Comparison of ENCODE assay signal across 21 cellular contexts in the genomic region with DNA sequence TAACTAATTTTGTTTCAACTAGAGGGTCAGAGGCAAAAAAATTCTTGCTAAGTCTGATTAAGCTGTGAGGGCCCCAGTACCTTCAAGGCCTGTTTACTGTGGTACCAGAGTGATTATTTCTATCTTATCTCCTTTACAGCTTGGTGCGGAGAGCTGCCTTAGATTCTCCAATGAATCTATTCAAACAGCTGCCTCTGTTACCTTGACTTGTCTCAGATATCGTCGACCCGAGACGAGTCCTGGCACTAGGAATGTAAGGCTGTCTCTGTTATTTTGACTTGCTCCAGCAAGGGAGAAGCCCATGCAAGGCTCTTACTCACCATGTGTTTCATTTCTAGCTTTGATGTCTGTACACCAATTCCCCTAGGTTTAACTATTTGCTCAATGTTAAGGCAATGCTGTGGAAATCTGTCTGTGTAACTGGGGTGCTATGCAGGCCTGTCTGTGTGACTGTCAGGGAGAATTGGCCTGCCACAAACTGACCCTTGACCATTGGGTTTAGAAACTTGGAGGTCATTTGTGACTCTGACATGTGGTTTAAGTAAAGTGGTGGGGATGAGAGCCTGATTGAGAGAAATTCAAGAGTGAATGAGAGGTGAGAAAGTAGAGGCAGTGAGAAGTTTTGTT. TPM values are rescaled to one million over a fixed set of nuclear protein-coding genes. Genes with fewer than 3 reads are reported as not detected.
DNase-seq lines count a peak whose midpoint lies in the region; ATAC-seq and TF ChIP-seq lines count a peak whose summit lies in the region.
"Had no signal": no experiment of that assay in that cellular context is flagged by ENCODE, and none has a peak within 500 bp of the region (broad histone marks: within the 10 kb centered on the region; RNA-seq: fewer than 3 reads in every experiment).

No MANE protein-coding gene starts in this region.

- H3K36me3 ChIP-seq in Caco-2 (ENCODE audit: control insufficient read depth, insufficient read depth, low read length) (no peaks in the 10 kb centered on the region), adrenal gland (replicated peaks in 1 of 2) (no peaks in the 10 kb centered on the region), hepatocyte (replicated peaks; ENCODE audit: insufficient read depth, low read depth) (no peaks in the 10 kb centered on the region), parathyroid adenoma (ENCODE audit: control insufficient read depth, insufficient read depth, low read length) (no peaks in the 10 kb centered on the region), esophagus muscularis mucosa (no peaks in the 10 kb centered on the region)

- intact Hi-C loops in Caco-2 (cut with micrococcal nuclease; ENCODE audit: unreplicated experiment) = loop anchor here (1.0 kb wide), 1 partner anchor 14 kb away; a partner anchor contains a TSS
- intact Hi-C loops in adrenal gland (cut with DNase I) = no loop called here
- intact Hi-C loops in esophagus muscularis mucosa (cut with DNase I) = no loop called here

- POLR2A ChIA-PET in Caco-2 (lab: Charles Lee) = interaction anchor here (0.6 kb wide), 1 partner anchor 12 kb away, joined by 8 read pairs; a partner anchor contains a TSS

- H3K79me2 ChIP-seq in hepatocyte (no peaks in the 10 kb centered on the region), parathyroid adenoma (no peaks in the 10 kb centered on the region)

- no TSS peak for BruUV-seq in Caco-2 (replicated peaks; lab: Mats Ljungman, UMichigan)

- H3K4me1 Mint-ChIP-seq in Caco-2 (ENCODE audit: low read depth, unreplicated experiment) = peaks cover 24% of the 10 kb centered on the region
- H3K4me1 Mint-ChIP-seq: H9 had no signal

- H3K4me3 ChIP-seq in Caco-2 (ENCODE audit: low read depth, low read length) (no peak overlapping the region), adrenal gland (no peak overlapping the region), hepatocyte (no peak overlapping the region), parathyroid adenoma (ENCODE audit: low read depth, low read length) (peak overlapping the region; percentile 14), esophagus muscularis mucosa (no peak overlapping the region)
- H3K4me3 ChIP-seq: GM23248 had no signal

- peaks cover 50% of the 10 kb centered on the region for H3K4me1 ChIP-seq in Caco-2
- H3K4me1 ChIP-seq in adrenal gland (replicated peaks in 1 of 2) = peaks cover 0 to 6% of the 10 kb centered on the region in 2 donors
- peaks cover 12% of the 10 kb centered on the region for H3K4me1 ChIP-seq in hepatocyte (ENCODE audit: insufficient read depth)
- H3K4me1 ChIP-seq in parathyroid adenoma = peaks cover 10% of the 10 kb centered on the region
- no peaks in the 10 kb centered on the region for H3K4me1 ChIP-seq in esophagus muscularis mucosa

- H4K20me1 ChIP-seq in hepatocyte (ENCODE audit: insufficient read depth, poor library complexity, severe bottlenecking) = no peaks in the 10 kb centered on the region

- H3K27ac ChIP-seq in adrenal gland (peak overlapping the region in 2 of 5 donors; percentile 17 to 32), hepatocyte (peak overlapping the region; percentile 8), parathyroid adenoma (peak overlapping the region; percentile 67), esophagus muscularis mucosa (replicated peaks in 1 of 4) (no peak overlapping the region)
- H3K27ac ChIP-seq: C4-2B, GM23248 had no signal

- H3K4me2 ChIP-seq in hepatocyte (peak overlapping the region; percentile 2), parathyroid adenoma (ENCODE audit: low read length) (peak overlapping the region; percentile 49)
- H3K4me2 ChIP-seq: SK-N-SH had no signal

- no peak for TF ChIP-seq CTCF in Caco-2 (IDR thresholded peaks at IDR 0.05; ENCODE audit: insufficient read depth in 1 of 2, low read depth in 1 of 2, low read length in 1 of 2, severe bottlenecking in 1 of 2, unreplicated experiment in 1 of 2)
- no peak for TF ChIP-seq CTCF in adrenal gland (IDR thresholded peaks at IDR 0.05)
- no peak for TF ChIP-seq CTCF in hepatocyte (IDR thresholded peaks at IDR 0.05; ENCODE audit: poor library complexity)
- TF ChIP-seq CTCF in parathyroid adenoma (IDR thresholded peaks at IDR 0.05) = no peak
- TF ChIP-seq CTCF in esophagus muscularis mucosa (IDR thresholded peaks at IDR 0.05) = no peak

- peak overlapping the region; percentile 39 for H3K27ac Mint-ChIP-seq in Caco-2 (ENCODE audit: unreplicated experiment)
- H3K27ac Mint-ChIP-seq: HFFc6 had no signal

- CTCF ChIA-PET in Caco-2 (lab: Charles Lee) = interaction anchor here (0.6 to 1.1 kb wide), 4 partner anchors 13 to 739 kb away, joined by 3 to 8 read pairs (median 4); a partner anchor contains a TSS

- H3K9me3 Mint-ChIP-seq in Caco-2 (ENCODE audit: unreplicated experiment) = no peaks in the 10 kb centered on the region
- H3K9me3 Mint-ChIP-seq: H9, HFFc6 had no signal

- no peaks in the 10 kb centered on the region for H3K27me3 ChIP-seq in Caco-2 (replicated peaks; ENCODE audit: control insufficient read depth, insufficient read depth, low read length)
- H3K27me3 ChIP-seq in adrenal gland = no peaks in the 10 kb centered on the region
- no peaks in the 10 kb centered on the region for H3K27me3 ChIP-seq in hepatocyte
- no peaks in the 10 kb centered on the region for H3K27me3 ChIP-seq in parathyroid adenoma (ENCODE audit: control insufficient read depth, insufficient read depth, low read length)
- no peaks in the 10 kb centered on the region for H3K27me3 ChIP-seq in esophagus muscularis mucosa

- no peak overlapping the region for H2AFZ ChIP-seq in hepatocyte
- peak overlapping the region; percentile 84 for H2AFZ ChIP-seq in parathyroid adenoma
- H2AFZ ChIP-seq: GM23248 had no signal

- peak in 1 of 2 experiments; percentile 35 for DNase-seq in Caco-2
- DNase-seq in adrenal gland = peak in 4 of 7 donors; percentile 66 to 75 (median 72)
- DNase-seq in hepatocyte (ENCODE audit: low spot score) = no peak
- no peak for DNase-seq in DMS53 (lab: John Stamatoyannopoulos, UW)
- DNase-seq in esophagus muscularis mucosa (ENCODE audit: extremely low spot score) = no peak
- DNase-seq: DMS79, GM23248, H9, HFFc6, KG1, NCI-H1092 treated with DMSO at 0.1 percent for 48 hours, NCI-H146, NCI-H2029 treated with DMSO at 0.1 percent for 48 hours, NCI-H226, NCI-H510A treated with DMSO at 0.1 percent for 48 hours, NCI-H748 treated with DMSO at 0.1 percent for 48 hours, SIG-M5, SK-N-SH had no signal

- H3K4me3 Mint-ChIP-seq in Caco-2 (ENCODE audit: unreplicated experiment) = peak overlapping the region; percentile 42
- H3K4me3 Mint-ChIP-seq: H9, HFFc6 had no signal

- no peaks in the 10 kb centered on the region for H3K27me3 Mint-ChIP-seq in Caco-2 (ENCODE audit: insufficient read depth, unreplicated experiment)

- TF ChIP-seq POLR2A in adrenal gland (IDR thresholded peaks at IDR 0.05) (no peak), esophagus muscularis mucosa (IDR thresholded peaks at IDR 0.05; ENCODE audit: low read depth) (no peak)

- no peaks in the 10 kb centered on the region for H3K9me2 ChIP-seq in hepatocyte (replicated peaks; ENCODE audit: insufficient read depth)
- H3K9me2 ChIP-seq: SK-N-SH had no signal

- ATAC-seq in GM21528 (IDR thresholded peaks at IDR 0.05; ENCODE audit: low FRiP score, unreplicated experiment) = no peak

- no peaks in the 10 kb centered on the region for H3K9me3 ChIP-seq in Caco-2
- no peaks in the 10 kb centered on the region for H3K9me3 ChIP-seq in adrenal gland (replicated peaks in 1 of 3)
- H3K9me3 ChIP-seq in hepatocyte (ENCODE audit: low read depth) = no peaks in the 10 kb centered on the region
- no peaks in the 10 kb centered on the region for H3K9me3 ChIP-seq in parathyroid adenoma (ENCODE audit: control insufficient read depth, low read length)
- no peaks in the 10 kb centered on the region for H3K9me3 ChIP-seq in esophagus muscularis mucosa
- H3K9me3 ChIP-seq: SK-N-SH had no signal

- no peak overlapping the region for H3K9ac ChIP-seq in parathyroid adenoma
- H3K9ac ChIP-seq: GM23248, SK-N-SH had no signal

- TF ChIP-seq EP300 in esophagus muscularis mucosa (IDR thresholded peaks at IDR 0.05) = no peak

- peaks cover 16% of the 10 kb centered on the region for H3K36me3 Mint-ChIP-seq in Caco-2 (ENCODE audit: insufficient read depth, unreplicated experiment)

- 15 to 44% (median 34%) methylated on average over 5 of the region's 5 CpGs for WGBS in adrenal gland, 4 donors
- WGBS in hepatocyte (ENCODE audit: low lambda C conversion rate, missing lambda C conversion rate) = 21% methylated on average over 5 of the region's 5 CpGs
- 54% methylated on average over 5 of the region's 5 CpGs for WGBS in esophagus muscularis mucosa

RNA-seq across cellular contexts. Expression of a gene that starts 10.4 kb away (rescaled TPM):
- total RNA-seq in Caco-2 (2022) = 8.9 and 9.1 TPM in 2 replicates
- 1 to 10 TPM; 1.6 to 8.0 (median 5.8) TPM for total RNA-seq in adrenal gland
- 1 to 10 TPM; 4.9 to 6.1 (median 6.0) TPM for polyA plus RNA-seq in adrenal gland
- 5.7 and 6.0 TPM in 2 replicates for total RNA-seq in hepatocyte
- polyA plus RNA-seq in hepatocyte = 6.2 and 6.3 TPM in 2 replicates
- total RNA-seq in esophagus muscularis mucosa = 1 to 10 TPM; 2.7 to 6.3 (median 3.9) TPM

RNA-seq across cellular contexts. Expression of a gene that starts 11.2 kb away (rescaled TPM):
- 2.0 and 3.6 TPM in 2 replicates for total RNA-seq in Caco-2 (2022)
- 1 to 10 TPM in 6 of 8 donors, under 1 TPM in 1, not detected in 1; 0.66 to 4.8 (median 2.0) TPM for total RNA-seq in adrenal gland
- polyA plus RNA-seq in adrenal gland = 10 to 100 TPM in 2 of 3 donors, 1 to 10 TPM in 1; 1.6 to 26.0 (median 14.7) TPM
- total RNA-seq in hepatocyte = 0.10 TPM in 1 of 2 replicates, not detected in the other
- polyA plus RNA-seq in hepatocyte = 0.91 and 4.0 TPM in 2 replicates
- 1 to 10 TPM; 2.7 to 4.4 (median 4.0) TPM for total RNA-seq in esophagus muscularis mucosa

RNA-seq across cellular contexts. Expression of a gene that starts 12.5 kb away (rescaled TPM):
- total RNA-seq in Caco-2 (2022) (61.5 and 64.9 TPM in 2 replicates), adrenal gland (100 to 1,000 TPM in 2 of 8 donors, 10 to 100 TPM in 6; 22.3 to 109 (median 40.8) TPM), hepatocyte (37.9 and 41.9 TPM in 2 replicates), esophagus muscularis mucosa (10 to 100 TPM; 17.7 to 37.4 (median 27.2) TPM)
- polyA plus RNA-seq in adrenal gland (100 to 1,000 TPM in 1 of 3 donors, 10 to 100 TPM in 2; 42.3 to 136 (median 67.3) TPM), hepatocyte (43.7 and 52.6 TPM in 2 replicates)

RNA-seq across cellular contexts. Expression of a gene that starts 13.4 kb away (rescaled TPM):
- total RNA-seq in Caco-2 (2022) (80.8 and 92.5 TPM in 2 replicates), adrenal gland (10 to 100 TPM; 10.4 to 33.6 (median 27.0) TPM), hepatocyte (20.2 and 27.2 TPM in 2 replicates), esophagus muscularis mucosa (10 to 100 TPM; 14.9 to 31.4 (median 20.8) TPM)
- polyA plus RNA-seq in adrenal gland (10 to 100 TPM; 15.8 to 19.9 (median 16.5) TPM), hepatocyte (29.7 and 34.3 TPM in 2 replicates)

RNA-seq across cellular contexts. Expression of a gene that starts 23.9 kb away (rescaled TPM):
- 44.6 and 45.0 TPM in 2 replicates for total RNA-seq in Caco-2 (2022)
- 10 to 100 TPM in 2 of 8 donors, 1 to 10 TPM in 6; 1.3 to 22.1 (median 7.5) TPM for total RNA-seq in adrenal gland
- polyA plus RNA-seq in adrenal gland = 100 to 1,000 TPM in 1 of 3 donors, 10 to 100 TPM in 1, 1 to 10 TPM in 1; 4.6 to 103 (median 54.4) TPM
- 1.8 and 4.5 TPM in 2 replicates for total RNA-seq in hepatocyte
- 12.2 and 19.5 TPM in 2 replicates for polyA plus RNA-seq in hepatocyte
- 10 to 100 TPM in 2 of 4 donors, 1 to 10 TPM in 2; 8.1 to 20.7 (median 13.9) TPM for total RNA-seq in esophagus muscularis mucosa

Comparison
In these comparisons a context has a peak if more than half of its experiments do, and no peak if none do; other contexts are left out.
1. DNase-seq: peak in adrenal gland (4 of 7); none in hepatocyte (single experiment), DMS53 (single experiment) and esophagus muscularis mucosa (single experiment).
2. H3K27ac ChIP-seq: peak in hepatocyte (single experiment) and parathyroid adenoma (single experiment); none in esophagus muscularis mucosa (0 of 4).